23 cellular contexts compared by ENCODE assay signal in the genomic region with DNA sequence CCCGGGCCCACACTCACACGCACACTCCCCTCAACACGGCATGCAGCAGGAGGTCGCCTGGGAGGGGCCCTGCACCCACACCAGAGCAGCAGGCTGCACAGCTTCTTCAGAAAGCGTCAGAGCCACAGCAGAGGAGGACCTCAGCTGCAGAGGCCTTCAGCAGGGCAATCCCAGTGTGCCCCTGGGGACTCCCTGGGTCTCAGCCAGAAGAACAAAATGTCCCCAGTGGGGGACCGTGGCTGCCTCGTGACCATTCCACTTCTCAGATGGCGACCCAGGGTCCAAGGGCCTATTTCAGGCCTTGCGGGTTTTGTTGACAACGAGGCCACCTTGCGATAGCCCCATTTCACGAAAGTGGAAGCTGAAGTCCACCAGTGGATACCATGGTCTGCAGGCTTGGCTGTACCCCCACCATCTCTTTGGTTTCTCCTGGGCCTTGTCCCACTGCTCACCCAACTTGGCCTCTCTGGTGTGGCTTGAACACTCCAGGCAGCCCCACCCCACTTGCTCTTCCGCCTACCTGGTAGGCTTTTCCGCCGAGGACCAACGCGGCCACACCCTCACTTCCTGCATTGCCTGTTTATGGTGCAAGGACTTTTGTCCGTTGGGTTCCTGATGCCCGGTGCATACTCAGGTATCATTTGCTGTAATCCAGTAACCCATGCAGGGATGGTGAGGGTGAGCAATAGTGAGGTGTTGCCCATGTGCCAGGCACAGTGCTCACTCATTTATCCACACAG. TPM values are rescaled to one million over a fixed set of nuclear protein-coding genes. Genes with fewer than 3 reads are reported as not detected.
A peak's percentile ranks its signal among the peaks of the same experiment; 100 is the strongest.
DNase-seq lines count a peak whose midpoint lies in the region; ATAC-seq and TF ChIP-seq lines count a peak whose summit lies in the region.
"Had no signal": no experiment of that assay in that cellular context is flagged by ENCODE, and none has a peak within 500 bp of the region (broad histone marks: within the 10 kb centered on the region; RNA-seq: fewer than 3 reads in every experiment).

No MANE protein-coding gene starts in this region.

- POLR2A ChIA-PET in HEK293 (lab: Yijun Ruan, JAX) = no interaction called here

- intact Hi-C loops in heart right ventricle (cut with DNase I) = loop anchor here in 1 of 10 donors (5.0 kb wide), 1 partner anchor 52 kb away; no protein-coding TSS in a partner anchor

- ATAC-seq in heart right ventricle (peak; percentile 9 to 47 (median 20)), HG03097 (IDR thresholded peaks at IDR 0.05; ENCODE audit: low FRiP score, unreplicated experiment) (no peak)

- no peaks in the 10 kb centered on the region for H3K36me3 ChIP-seq in BLaER1 treated with 17β-estradiol and CSF1 and Interleukin-3, amounts not matched to agents 10 nM and 100 nM
- H3K36me3 ChIP-seq in HEK293 (ENCODE audit: control insufficient read depth in 2 of 2, insufficient read depth in 1 of 2, low read length in 2 of 2) = no peaks in the 10 kb centered on the region
- H3K36me3 ChIP-seq in heart right ventricle = no peaks in the 10 kb centered on the region
- no peaks in the 10 kb centered on the region for H3K36me3 ChIP-seq in osteoblast (ENCODE audit: insufficient read depth, low read length)

- H3K9ac ChIP-seq in BLaER1 treated with 17β-estradiol and CSF1 and Interleukin-3, amounts not matched to agents 10 nM and 100 nM = no peak overlapping the region
- H3K9ac ChIP-seq: GM23248 had no signal

- no peak overlapping the region for H3K4me3 ChIP-seq in BLaER1 treated with 17β-estradiol and CSF1 and Interleukin-3, amounts not matched to agents 10 nM and 100 nM
- H3K4me3 ChIP-seq in HEK293 (ENCODE audit: low read depth, low read length) (no peak overlapping the region), heart right ventricle (no peak overlapping the region), osteoblast (ENCODE audit: insufficient read depth, low read length) (no peak overlapping the region)
- H3K4me3 ChIP-seq: GM23248 had no signal

- H3K9me3 ChIP-seq in BLaER1 treated with 17β-estradiol and CSF1 and Interleukin-3, amounts not matched to agents 10 nM and 100 nM (replicated peaks in 1 of 11) = no peaks in the 10 kb centered on the region
- H3K9me3 ChIP-seq in HEK293 (ENCODE audit: control insufficient read depth, insufficient read depth, low read depth, low read length) (no peaks in the 10 kb centered on the region), heart right ventricle (no peaks in the 10 kb centered on the region), osteoblast (ENCODE audit: low read depth, low read length) (no peaks in the 10 kb centered on the region)
- H3K9me3 ChIP-seq: Caco-2 had no signal

- no peak overlapping the region for H2AFZ ChIP-seq in osteoblast (ENCODE audit: low read length)
- H2AFZ ChIP-seq: GM23248 had no signal

- peak; percentile 47 to 61 for DNase-seq in heart right ventricle
- peak; percentile 13 for DNase-seq in osteoblast (ENCODE audit: insufficient read length, low spot score, missing footprints)
- no peak for DNase-seq in NK-92 (lab: John Stamatoyannopoulos, UW; ENCODE audit: unreplicated experiment)
- no peak for DNase-seq in inferior parietal cortex (ENCODE audit: extremely low spot score)
- no peak for DNase-seq in NCI-H128 (lab: John Stamatoyannopoulos, UW; ENCODE audit: unreplicated experiment)
- DNase-seq: Caco-2; CD4-positive, alpha-beta memory T cell; DMS 273 treated with DMSO at 0.1 percent for 48 hours; GM23248; H9; Kasumi-1; NCI-H1417; NCI-H187; NCI-H446; NCI-H526; OCI-M1; SHP77 had no signal

- 84 to 88% methylated on average over 19 of the region's 19 CpGs for WGBS in heart right ventricle, 2 donors

- TF ChIP-seq CTCF in HEK293 (tag by site-specific recombination; IDR thresholded peaks at IDR 0.05) (no peak), heart right ventricle (IDR thresholded peaks at IDR 0.05) (no peak), osteoblast (IDR thresholded peaks at IDR 0.05; ENCODE audit: extremely low read depth, low read depth, low read length) (no peak)

- H4K20me1 ChIP-seq in BLaER1 treated with 17β-estradiol and CSF1 and Interleukin-3, amounts not matched to agents 10 nM and 100 nM = no peaks in the 10 kb centered on the region
- no peaks in the 10 kb centered on the region for H4K20me1 ChIP-seq in osteoblast (ENCODE audit: insufficient read depth, low read length)

- CTCF ChIA-PET in HEK293 (lab: Yijun Ruan, JAX) = no interaction called here

- H3K27me3 ChIP-seq in BLaER1 treated with 17β-estradiol and CSF1 and Interleukin-3, amounts not matched to agents 10 nM and 100 nM = no peaks in the 10 kb centered on the region
- H3K27me3 ChIP-seq in heart right ventricle (no peaks in the 10 kb centered on the region), osteoblast (ENCODE audit: insufficient read depth, low read length) (no peaks in the 10 kb centered on the region)

- H3K79me2 ChIP-seq in osteoblast (ENCODE audit: insufficient read depth, low read length) = no peaks in the 10 kb centered on the region

- no peak overlapping the region for H3K27ac ChIP-seq in BLaER1 treated with 17β-estradiol and CSF1 and Interleukin-3, amounts not matched to agents 10 nM and 100 nM
- H3K27ac ChIP-seq in HEK293 (ENCODE audit: extremely low read depth, low read depth, low read length) (no peak overlapping the region), heart right ventricle (peak overlapping the region in 4 of 10 donors; percentile 6 to 61 (median 38)), osteoblast (ENCODE audit: low read depth, low read length) (no peak overlapping the region)
- H3K27ac ChIP-seq: GM23248 had no signal

- peaks cover 0 to 45% (median 27%) of the 10 kb centered on the region in 10 experiments; a peak in 14 of 20 replicates for H3K4me1 ChIP-seq in BLaER1 treated with 17β-estradiol and CSF1 and Interleukin-3, amounts not matched to agents 10 nM and 100 nM
- H3K4me1 ChIP-seq in HEK293 (ENCODE audit: control insufficient read depth, insufficient read depth, low read length) (no peaks in the 10 kb centered on the region), heart right ventricle (peaks cover 0 to 29% (median 8%) of the 10 kb centered on the region in 9 donors), osteoblast (ENCODE audit: insufficient read depth, low read length) (no peaks in the 10 kb centered on the region)
- H3K4me1 ChIP-seq: Caco-2 had no signal

- peak overlapping the region in 7 of 11 experiments; percentile 5 to 41 (median 19); a peak in 9 of 22 replicates for H3K4me2 ChIP-seq in BLaER1 treated with 17β-estradiol and CSF1 and Interleukin-3, amounts not matched to agents 10 nM and 100 nM
- no peak overlapping the region for H3K4me2 ChIP-seq in osteoblast (ENCODE audit: insufficient read depth, low read length)

TF ChIP-seq in HEK293, 187 proteins besides CTCF, POLR2A, EP300 and RAD21 (continues in another document):
- TF ChIP-seq YY1 (tag by site-specific recombination; IDR thresholded peaks at IDR 0.05) (no peak), ZNF791 (tag by site-specific recombination; IDR thresholded peaks at IDR 0.05) (no peak)
- TF ChIP-seq, protein P1, sequence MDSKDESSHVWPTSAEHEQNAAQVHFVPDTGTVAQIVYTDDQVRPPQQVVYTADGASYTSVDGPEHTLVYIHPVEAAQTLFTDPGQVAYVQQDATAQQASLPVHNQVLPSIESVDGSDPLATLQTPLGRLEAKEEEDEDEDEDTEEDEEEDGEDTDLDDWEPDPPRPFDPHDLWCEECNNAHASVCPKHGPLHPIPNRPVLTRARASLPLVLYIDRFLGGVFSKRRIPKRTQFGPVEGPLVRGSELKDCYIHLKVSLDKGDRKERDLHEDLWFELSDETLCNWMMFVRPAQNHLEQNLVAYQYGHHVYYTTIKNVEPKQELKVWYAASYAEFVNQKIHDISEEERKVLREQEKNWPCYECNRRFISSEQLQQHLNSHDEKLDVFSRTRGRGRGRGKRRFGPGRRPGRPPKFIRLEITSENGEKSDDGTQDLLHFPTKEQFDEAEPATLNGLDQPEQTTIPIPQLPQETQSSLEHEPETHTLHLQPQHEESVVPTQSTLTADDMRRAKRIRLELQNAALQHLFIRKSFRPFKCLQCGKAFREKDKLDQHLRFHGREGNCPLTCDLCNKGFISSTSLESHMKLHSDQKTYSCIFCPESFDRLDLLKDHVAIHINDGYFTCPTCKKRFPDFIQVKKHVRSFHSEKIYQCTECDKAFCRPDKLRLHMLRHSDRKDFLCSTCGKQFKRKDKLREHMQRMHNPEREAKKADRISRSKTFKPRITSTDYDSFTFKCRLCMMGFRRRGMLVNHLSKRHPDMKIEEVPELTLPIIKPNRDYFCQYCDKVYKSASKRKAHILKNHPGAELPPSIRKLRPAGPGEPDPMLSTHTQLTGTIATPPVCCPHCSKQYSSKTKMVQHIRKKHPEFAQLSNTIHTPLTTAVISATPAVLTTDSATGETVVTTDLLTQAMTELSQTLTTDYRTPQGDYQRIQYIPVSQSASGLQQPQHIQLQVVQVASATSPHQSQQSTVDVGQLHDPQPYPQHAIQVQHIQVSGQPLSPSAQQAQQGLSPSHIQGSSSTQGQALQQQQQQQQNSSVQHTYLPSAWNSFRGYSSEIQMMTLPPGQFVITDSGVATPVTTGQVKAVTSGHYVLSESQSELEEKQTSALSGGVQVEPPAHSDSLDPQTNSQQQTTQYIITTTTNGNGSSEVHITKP (tag by site-specific recombination; IDR thresholded peaks at IDR 0.05) = peak; percentile 32; the same call in 1 of the 2 replicates

RNA-seq across cellular contexts. Expression of gene MB, which starts 38.1 kb away (rescaled TPM):
- total RNA-seq in heart right ventricle (over 10,000 TPM in 9 of 10 donors, 1,000 to 10,000 TPM in 1; 9,966 to 22,407 (median 14,751) TPM), osteoblast (0.36 TPM in 1 of 2 replicates, not detected in the other)
- polyA plus RNA-seq in heart right ventricle = over 10,000 TPM in 1 of 2 donors, 1,000 to 10,000 TPM in 1; 8,931 to 10,284 TPM
- total RNA-seq: CD4-positive, alpha-beta memory T cell; G401; GM23248; MCF 10A had no signal
- polyA plus RNA-seq: BJ; CD4-positive, alpha-beta memory T cell; GM23248 had no signal

RNA-seq across cellular contexts. Expression of gene RASD2, which starts 38.4 kb away (rescaled TPM):
- 1 to 10 TPM; 1.4 to 9.9 (median 3.6) TPM for total RNA-seq in heart right ventricle
- 1 to 10 TPM; 3.1 to 5.1 TPM for polyA plus RNA-seq in heart right ventricle
- total RNA-seq in osteoblast = under 0.01 and 0.29 TPM in 2 replicates
- total RNA-seq: CD4-positive, alpha-beta memory T cell; G401; MCF 10A had no signal

Comparison
In these comparisons a context has a peak if more than half of its experiments do, and no peak if none do; other contexts are left out.
1. DNase-seq: peak in heart right ventricle (2 of 2) and osteoblast (single experiment); none in NK-92 (single experiment), inferior parietal cortex (single experiment) and NCI-H128 (single experiment).
2. RNA of gene MB, which starts 38.1 kb away (total RNA-seq): 9,966 to 22,407 TPM in heart right ventricle; 0.36 TPM in osteoblast; every median in the first group is over 1,000 times any median in the second.